Comparison of ENCODE assay signal across 8 cellular contexts in the genomic region with DNA sequence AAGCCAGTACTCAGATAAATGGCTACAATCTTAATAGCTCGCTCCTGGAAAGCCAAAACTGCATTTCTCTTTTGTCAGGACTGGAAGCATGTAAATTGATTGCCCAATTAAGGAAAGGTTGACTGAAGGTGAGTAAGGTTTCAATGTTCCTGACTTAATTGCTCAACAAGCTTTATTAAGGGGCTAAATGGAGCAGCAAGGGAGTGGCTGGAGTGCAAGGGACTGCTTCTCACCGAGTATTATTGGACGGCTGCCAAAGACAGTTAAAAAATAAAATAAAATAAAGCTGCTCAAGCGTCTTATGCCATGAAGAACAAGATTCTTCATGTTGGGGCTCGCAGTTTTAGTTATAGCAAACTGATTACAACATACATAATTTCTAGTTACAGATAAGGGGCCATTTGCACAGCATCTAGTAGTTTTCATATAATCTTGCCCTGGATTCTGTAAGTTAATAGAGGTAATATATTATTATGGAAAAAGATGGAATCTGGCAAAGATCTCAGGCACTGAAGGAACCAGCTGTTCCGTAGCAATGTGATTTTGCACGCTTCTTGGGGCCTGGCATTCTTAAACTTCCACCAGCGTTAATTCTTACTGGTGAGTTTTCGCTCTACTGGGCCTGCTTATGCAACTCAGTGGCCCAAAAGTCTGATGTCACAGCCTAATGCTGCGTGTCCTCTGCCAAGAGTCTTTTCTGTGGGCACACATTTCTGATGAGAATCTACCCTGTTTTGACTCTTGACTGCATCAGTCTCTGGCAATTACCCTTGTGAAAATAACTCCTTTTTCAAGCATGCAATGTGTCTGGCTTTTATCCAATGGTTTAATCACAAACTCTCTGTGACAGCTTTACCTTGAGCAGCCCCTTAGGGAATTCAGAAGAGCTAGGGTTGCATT.
A peak's percentile ranks its signal among the peaks of the same experiment; 100 is the strongest.
DNase-seq lines count a peak whose midpoint lies in the region; ATAC-seq and TF ChIP-seq lines count a peak whose summit lies in the region.

No MANE protein-coding gene starts in this region.

- ATAC-seq in right cardiac atrium (peak; percentile 74 to 88), GM18909 (IDR thresholded peaks at IDR 0.05; ENCODE audit: poor library complexity, unreplicated experiment) (no peak), HG02981 (IDR thresholded peaks at IDR 0.05; ENCODE audit: unreplicated experiment) (no peak), WTC11 (no peak)

- peaks cover 9% of the 10 kb centered on the region; the same call in 1 of the 2 replicates for H3K36me3 Mint-ChIP-seq in WTC11

- H3K4me1 Mint-ChIP-seq in WTC11, result 0 out of 2 replicates have a peak, but pooled peaks cover 3% of the 10 kb centered on the region

- H3K9me3 Mint-ChIP-seq in WTC11, result peaks cover 14% of the 10 kb centered on the region

- intact Hi-C loops in right cardiac atrium (cut with DNase I), result no loop called here

- H3K27me3 Mint-ChIP-seq in WTC11 (ENCODE audit: low read depth), result no peaks in the 10 kb centered on the region; the same call in 1 of the 2 replicates

- TF ChIP-seq CTCF in suprapubic skin (IDR thresholded peaks at IDR 0.05), result no peak
- no peak for TF ChIP-seq CTCF in WTC11 (IDR thresholded peaks at IDR 0.05)
- no peak for TF ChIP-seq CTCF in GM10248 (IDR thresholded peaks at IDR 0.05; ENCODE audit: control extremely low read depth, extremely low read depth, low read depth, missing control alignments)

- no peak for TF ChIP-seq EP300 in suprapubic skin (IDR thresholded peaks at IDR 0.05)

- peak overlapping the region; percentile 94 for H3K27ac ChIP-seq in SK-N-MC
- H3K27ac ChIP-seq in right cardiac atrium (ENCODE audit: low read length), result no peak overlapping the region
- peak overlapping the region; percentile 76 for H3K27ac ChIP-seq in suprapubic skin

- peak overlapping the region; percentile 54 for H3K9ac ChIP-seq in SK-N-MC (ENCODE audit: insufficient read length)

- CTCF ChIA-PET in WTC11 (lab: Charles Lee) (interaction anchor here (1.9 kb wide), 1 partner anchor 36 kb away, joined by 5 read pairs; no protein-coding TSS in a partner anchor), GM10248 (lab: Yijun Ruan, JAX) (interaction anchor here (1.2 to 1.9 kb wide), 6 partner anchors 8 to 61 kb away, joined by 3 to 7 read pairs (median 4); no protein-coding TSS in a partner anchor)

- 59% methylated on average over 10 of the region's 10 CpGs for WGBS in right cardiac atrium
- WGBS in suprapubic skin, result 32% methylated on average over 10 of the region's 10 CpGs

- TF ChIP-seq POLR2A in suprapubic skin (IDR thresholded peaks at IDR 0.05), result no peak

- no peak overlapping the region for H3K4me3 Mint-ChIP-seq in WTC11

- POLR2A ChIA-PET in WTC11 (lab: Charles Lee) (interaction anchor here (0.5 kb wide), 1 partner anchor 73 kb away, joined by 4 read pairs; no protein-coding TSS in a partner anchor), GM10248 (lab: Yijun Ruan, JAX) (no interaction called here)

- H3K9me3 ChIP-seq in SK-N-MC (ENCODE audit: low read depth, low read length) (no peaks in the 10 kb centered on the region), right cardiac atrium (ENCODE audit: control insufficient read depth, low read length) (no peaks in the 10 kb centered on the region), suprapubic skin (no peaks in the 10 kb centered on the region)

- peak; percentile 44 for DNase-seq in LoVo (ENCODE audit: low spot score)
- DNase-seq in SK-N-MC (ENCODE audit: low read depth, low spot score), result peak; percentile 81
- peak in 2 of 3 donors; percentile 36 to 46 for DNase-seq in right cardiac atrium
- DNase-seq in suprapubic skin (ENCODE audit: low spot score in 2 of 2), result no peak
- DNase-seq in WTC11 (ENCODE audit: low spot score), result no peak
- DNase-seq in GM10248 (ENCODE audit: extremely low spot score), result no peak

- peak overlapping the region; percentile 70 for H3K4me3 ChIP-seq in SK-N-MC
- no peak overlapping the region for H3K4me3 ChIP-seq in right cardiac atrium (ENCODE audit: low read length)
- H3K4me3 ChIP-seq in suprapubic skin, result no peak overlapping the region

- no peak overlapping the region for H3K27ac Mint-ChIP-seq in WTC11

- H3K4me1 ChIP-seq in right cardiac atrium (ENCODE audit: control insufficient read depth, insufficient read depth, low read length) (peaks cover 1% of the 10 kb centered on the region), suprapubic skin (peaks cover 47% of the 10 kb centered on the region)

- H3K36me3 ChIP-seq in SK-N-MC (ENCODE audit: insufficient read depth, low read length) (peaks cover 4% of the 10 kb centered on the region; the same call in 1 of the 2 replicates), suprapubic skin (no peaks in the 10 kb centered on the region)

- no peaks in the 10 kb centered on the region for H3K27me3 ChIP-seq in right cardiac atrium (ENCODE audit: control insufficient read depth, insufficient read depth)
- H3K27me3 ChIP-seq in suprapubic skin, result no peaks in the 10 kb centered on the region

TF ChIP-seq in WTC11, 78 proteins besides CTCF, POLR2A, EP300 and RAD21:
- TF ChIP-seq, protein P1, sequence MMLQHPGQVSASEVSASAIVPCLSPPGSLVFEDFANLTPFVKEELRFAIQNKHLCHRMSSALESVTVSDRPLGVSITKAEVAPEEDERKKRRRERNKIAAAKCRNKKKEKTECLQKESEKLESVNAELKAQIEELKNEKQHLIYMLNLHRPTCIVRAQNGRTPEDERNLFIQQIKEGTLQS (CRISPR knock-in tag; conservative IDR thresholded peaks at IDR 0.05), result no peak
- no peak for TF ChIP-seq NFYB (CRISPR knock-in tag; conservative IDR thresholded peaks at IDR 0.05; ENCODE audit: low read depth)
- TF ChIP-seq SP1 (CRISPR knock-in tag; conservative IDR thresholded peaks at IDR 0.05), result no peak
- no peak for TF ChIP-seq NFE2L1 (CRISPR knock-in tag; IDR thresholded peaks at IDR 0.05)
- TF ChIP-seq ZNF317 (CRISPR knock-in tag; IDR thresholded peaks at IDR 0.05; ENCODE audit: borderline replicate concordance, low read depth), result no peak
- TF ChIP-seq NR1H2 (CRISPR knock-in tag; IDR thresholded peaks at IDR 0.05), result no peak
- no peak for TF ChIP-seq EMX1 (CRISPR knock-in tag; IDR thresholded peaks at IDR 0.05)
- TF ChIP-seq ZNF138 (CRISPR knock-in tag; conservative IDR thresholded peaks at IDR 0.05), result no peak
- no peak for TF ChIP-seq GABPB1 (CRISPR knock-in tag; IDR thresholded peaks at IDR 0.05)
- no peak for TF ChIP-seq IRF2 (CRISPR knock-in tag; IDR thresholded peaks at IDR 0.05; ENCODE audit: borderline replicate concordance, low read depth)
- TF ChIP-seq, protein P2, sequence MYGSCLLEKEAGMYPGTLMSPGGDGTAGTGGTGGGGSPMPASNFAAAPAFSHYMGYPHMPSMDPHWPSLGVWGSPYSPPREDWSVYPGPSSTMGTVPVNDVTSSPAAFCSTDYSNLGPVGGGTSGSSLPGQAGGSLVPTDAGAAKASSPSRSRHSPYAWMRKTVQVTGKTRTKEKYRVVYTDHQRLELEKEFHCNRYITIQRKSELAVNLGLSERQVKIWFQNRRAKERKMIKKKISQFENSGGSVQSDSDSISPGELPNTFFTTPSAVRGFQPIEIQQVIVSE (CRISPR knock-in tag; IDR thresholded peaks at IDR 0.05; ENCODE audit: borderline replicate concordance), result no peak
- TF ChIP-seq, protein P3, sequence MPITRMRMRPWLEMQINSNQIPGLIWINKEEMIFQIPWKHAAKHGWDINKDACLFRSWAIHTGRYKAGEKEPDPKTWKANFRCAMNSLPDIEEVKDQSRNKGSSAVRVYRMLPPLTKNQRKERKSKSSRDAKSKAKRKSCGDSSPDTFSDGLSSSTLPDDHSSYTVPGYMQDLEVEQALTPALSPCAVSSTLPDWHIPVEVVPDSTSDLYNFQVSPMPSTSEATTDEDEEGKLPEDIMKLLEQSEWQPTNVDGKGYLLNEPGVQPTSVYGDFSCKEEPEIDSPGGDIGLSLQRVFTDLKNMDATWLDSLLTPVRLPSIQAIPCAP (CRISPR knock-in tag; IDR thresholded peaks at IDR 0.05), result no peak
- no peak for TF ChIP-seq CREM (CRISPR knock-in tag; IDR thresholded peaks at IDR 0.05)
- TF ChIP-seq, protein P4, sequence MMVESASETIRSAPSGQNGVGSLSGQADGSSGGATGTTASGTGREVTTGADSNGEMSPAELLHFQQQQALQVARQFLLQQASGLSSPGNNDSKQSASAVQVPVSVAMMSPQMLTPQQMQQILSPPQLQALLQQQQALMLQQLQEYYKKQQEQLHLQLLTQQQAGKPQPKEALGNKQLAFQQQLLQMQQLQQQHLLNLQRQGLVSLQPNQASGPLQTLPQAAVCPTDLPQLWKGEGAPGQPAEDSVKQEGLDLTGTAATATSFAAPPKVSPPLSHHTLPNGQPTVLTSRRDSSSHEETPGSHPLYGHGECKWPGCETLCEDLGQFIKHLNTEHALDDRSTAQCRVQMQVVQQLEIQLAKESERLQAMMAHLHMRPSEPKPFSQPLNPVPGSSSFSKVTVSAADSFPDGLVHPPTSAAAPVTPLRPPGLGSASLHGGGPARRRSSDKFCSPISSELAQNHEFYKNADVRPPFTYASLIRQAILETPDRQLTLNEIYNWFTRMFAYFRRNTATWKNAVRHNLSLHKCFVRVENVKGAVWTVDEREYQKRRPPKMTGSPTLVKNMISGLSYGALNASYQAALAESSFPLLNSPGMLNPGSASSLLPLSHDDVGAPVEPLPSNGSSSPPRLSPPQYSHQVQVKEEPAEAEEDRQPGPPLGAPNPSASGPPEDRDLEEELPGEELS (CRISPR knock-in tag; IDR thresholded peaks at IDR 0.05), result no peak

Comparison
In these comparisons a context has a peak if more than half of its experiments do, and no peak if none do; other contexts are left out.
1. DNase-seq: peak in LoVo (single experiment), SK-N-MC (single experiment) and right cardiac atrium (2 of 3); none in suprapubic skin (0 of 2), WTC11 (single experiment) and GM10248 (single experiment).
2. ATAC-seq: peak in right cardiac atrium (2 of 2); none in GM18909 (single experiment), HG02981 (single experiment) and WTC11 (single experiment).